2 cellular contexts compared by ENCODE assay signal in genomic region chr16:57762365-57763289, GRCh38.
TF ChIP-seq lines count a peak whose summit lies in the region.

No MANE protein-coding gene starts in this region.

TF ChIP-seq in HepG2, 621 proteins besides CTCF, POLR2A, EP300 and RAD21:
- no peak for TF ChIP-seq GLMP (CRISPR knock-in tag; IDR thresholded peaks at IDR 0.05; ENCODE audit: borderline replicate concordance)
- 0 out of 2 replicates have a peak, but pooled peaks have one; percentile 27 for TF ChIP-seq FOXO4 (CRISPR knock-in tag; conservative IDR thresholded peaks at IDR 0.05)
- 0 out of 2 replicates have a peak, but pooled peaks have one; percentile 49 for TF ChIP-seq ZNF709 (CRISPR knock-in tag; IDR thresholded peaks at IDR 0.05)

TF ChIP-seq in K562, 482 proteins besides CTCF, POLR2A, EP300 and RAD21:
- TF ChIP-seq NCOA2 (IDR thresholded peaks at IDR 0.05; ENCODE audit: partially characterized antibody in 2 of 2) (no peak), POLR2G (IDR thresholded peaks at IDR 0.05; ENCODE audit: low read depth, low read length) (peak; percentile 52), GATAD2A (IDR thresholded peaks at IDR 0.05) (no peak)
